ENCODE assay signal across 12 cellular contexts in genomic region chr18:47120428-47120827, GRCh38. TPM values are rescaled to one million over a fixed set of nuclear protein-coding genes. Genes with fewer than 3 reads are reported as not detected.
DNase-seq lines count a peak whose midpoint lies in the region; ATAC-seq and TF ChIP-seq lines count a peak whose summit lies in the region.
"Had no signal": no experiment of that assay in that cellular context is flagged by ENCODE, and none has a peak within 500 bp of the region (broad histone marks: within the 10 kb centered on the region; RNA-seq: fewer than 3 reads in every experiment).

No MANE protein-coding gene starts in this region.

- no peaks in the 10 kb centered on the region; the same call in 1 of the 2 replicates for H3K36me3 ChIP-seq in GM06990 (ENCODE audit: control insufficient read depth, insufficient read depth, low read length)

- H3K4me3 Mint-ChIP-seq in HFFc6: no peak overlapping the region
- H3K4me3 Mint-ChIP-seq: CD4-positive, alpha-beta T cell had no signal

- H3K27ac Mint-ChIP-seq in HFFc6: no peak overlapping the region
- H3K27ac Mint-ChIP-seq: CD4-positive, alpha-beta T cell had no signal

- peaks cover 27% of the 10 kb centered on the region for H3K4me1 Mint-ChIP-seq in HFFc6 (ENCODE audit: low read depth)

- H3K27me3 ChIP-seq in GM06990 (replicated peaks; ENCODE audit: control insufficient read depth, insufficient read depth, low read length): no peaks in the 10 kb centered on the region
- no peaks in the 10 kb centered on the region for H3K27me3 ChIP-seq in dorsolateral prefrontal cortex

- H3K27ac ChIP-seq in dorsolateral prefrontal cortex: no peak overlapping the region
- H3K27ac ChIP-seq: coronary artery, KMS-11 had no signal

- H3K36me3 Mint-ChIP-seq in HFFc6 (ENCODE audit: low read depth): peaks cover 27% of the 10 kb centered on the region

- intact Hi-C loops in dorsolateral prefrontal cortex (cut with DNase I): no loop called here

- H3K27me3 Mint-ChIP-seq in HFFc6 (ENCODE audit: insufficient read depth): no peaks in the 10 kb centered on the region
- H3K27me3 Mint-ChIP-seq: CD4-positive, alpha-beta T cell had no signal

- H3K4me3 ChIP-seq in GM06990 (replicated peaks; ENCODE audit: low read depth, low read length): no peak overlapping the region
- no peak overlapping the region for H3K4me3 ChIP-seq in dorsolateral prefrontal cortex
- H3K4me3 ChIP-seq: coronary artery, lung had no signal

- ATAC-seq in GM18868 (IDR thresholded peaks at IDR 0.05; ENCODE audit: unreplicated experiment) (peak; percentile 97), HG02610 (IDR thresholded peaks at IDR 0.05; ENCODE audit: unreplicated experiment) (peak; percentile 99), HG03457 (IDR thresholded peaks at IDR 0.05; ENCODE audit: unreplicated experiment) (peak; percentile 93)

- DNase-seq in GM06990 (ENCODE audit: extremely low read depth, insufficient read length): peak; percentile 64
- no peak for DNase-seq in NCI-H128 (lab: John Stamatoyannopoulos, UW; ENCODE audit: unreplicated experiment)
- no peak for DNase-seq in NCI-H2227 (lab: John Stamatoyannopoulos, UW; ENCODE audit: unreplicated experiment)
- DNase-seq in dorsolateral prefrontal cortex: no peak
- no peak for DNase-seq in HFFc6
- DNase-seq: CD4-positive, alpha-beta T cell had no signal

- H3K9me3 Mint-ChIP-seq in HFFc6: no peaks in the 10 kb centered on the region
- H3K9me3 Mint-ChIP-seq: CD4-positive, alpha-beta T cell had no signal

- TF ChIP-seq CTCF in GM06990 (IDR thresholded peaks at IDR 0.05; ENCODE audit: insufficient read depth, low read length, poor library complexity, severe bottlenecking): no peak
- no peak for TF ChIP-seq CTCF in dorsolateral prefrontal cortex (IDR thresholded peaks at IDR 0.05 in 54 of 56, conservative IDR thresholded peaks at IDR 0.05 in 2 of 56; ENCODE audit: low read depth in 1 of 56, partially characterized antibody in 56 of 56)
- no peak for TF ChIP-seq CTCF in HFFc6 (IDR thresholded peaks at IDR 0.05)

RNA-seq across cellular contexts. Expression of gene HDHD2, which starts 29.9 kb away (rescaled TPM):
- 100 to 1,000 TPM in 12 of 120 experiments, 10 to 100 TPM in 108; 61.2 to 120 (median 86.0) TPM for total RNA-seq in dorsolateral prefrontal cortex
- total RNA-seq in HFFc6 (2021; fragmentation: NEBNext Ultra II Directional; extraction: Animal tissue kit (Norgen Biotek cat#: 25700)): 10 to 100 TPM; 22.1 to 27.6 (median 23.3) TPM

RNA-seq across cellular contexts. Expression of gene IER3IP1, which starts 55.7 kb away (rescaled TPM):
- 10 to 100 TPM in 9 of 120 experiments, 1 to 10 TPM in 111; 4.6 to 12.1 (median 8.1) TPM for total RNA-seq in dorsolateral prefrontal cortex
- total RNA-seq in HFFc6 (2021; fragmentation: NEBNext Ultra II Directional; extraction: Animal tissue kit (Norgen Biotek cat#: 25700)): 10 to 100 TPM; 15.0 to 20.0 (median 18.3) TPM
